19 cellular contexts compared by ENCODE assay signal in genomic region chr2:69950241-69950640, GRCh38. TPM values are rescaled to one million over a fixed set of nuclear protein-coding genes. Genes with fewer than 3 reads are reported as not detected.
DNase-seq lines count a peak whose midpoint lies in the region; ATAC-seq, FAIRE-seq and TF ChIP-seq lines count a peak whose summit lies in the region.
"Had no signal": no experiment of that assay in that cellular context is flagged by ENCODE, and none has a peak within 500 bp of the region (broad histone marks: within the 10 kb centered on the region; RNA-seq: fewer than 3 reads in every experiment).

No MANE protein-coding gene starts in this region.

- H3K4me2 ChIP-seq in astrocyte (ENCODE audit: low read length) (no peak overlapping the region), MM.1S (ENCODE audit: low read depth, low read length) (no peak overlapping the region)
- H3K4me2 ChIP-seq: BLaER1 treated with 17β-estradiol and CSF1 and Interleukin-3, amounts not matched to agents 10 nM and 100 nM had no signal

- BruUV-seq in Panc1 (replicated peaks; lab: Mats Ljungman, UMichigan), result no TSS peak

- H3K36me3 Mint-ChIP-seq in astrocyte (ENCODE audit: low read depth, unreplicated experiment), result no peaks in the 10 kb centered on the region
- H3K36me3 Mint-ChIP-seq: CD4-positive, CD25-positive, alpha-beta regulatory T cell had no signal

- CTCF ChIA-PET in Panc1 (lab: Charles Lee), result no interaction called here

- POLR2A ChIA-PET in Panc1 (lab: Charles Lee), result no interaction called here

- H4K20me1 ChIP-seq in astrocyte (ENCODE audit: insufficient read depth, low read length) (no peaks in the 10 kb centered on the region), MM.1S (ENCODE audit: insufficient read depth, low read length) (no peaks in the 10 kb centered on the region)
- H4K20me1 ChIP-seq: BLaER1 treated with 17β-estradiol and CSF1 and Interleukin-3, amounts not matched to agents 10 nM and 100 nM had no signal

- H3K27me3 ChIP-seq in Panc1 (ENCODE audit: control insufficient read depth, insufficient read depth, low read length), result no peaks in the 10 kb centered on the region
- H3K27me3 ChIP-seq in astrocyte (ENCODE audit: insufficient read depth, low read length), result peaks cover 2% of the 10 kb centered on the region
- no peaks in the 10 kb centered on the region for H3K27me3 ChIP-seq in MM.1S (replicated peaks; ENCODE audit: insufficient read depth, low read length)
- H3K27me3 ChIP-seq: BLaER1 treated with 17β-estradiol and CSF1 and Interleukin-3, amounts not matched to agents 10 nM and 100 nM had no signal

- no peak for FAIRE-seq in astrocyte (lab: Jason Lieb, UNC)
- FAIRE-seq in D721Med (lab: Jason Lieb, UNC), result no peak
- FAIRE-seq: GM12892, GM18507, HepG2 had no signal

- H3K36me3 ChIP-seq in Panc1 (ENCODE audit: control insufficient read depth, insufficient read depth, low read length), result no peaks in the 10 kb centered on the region
- no peaks in the 10 kb centered on the region for H3K36me3 ChIP-seq in astrocyte (ENCODE audit: insufficient read depth, low read length)
- H3K36me3 ChIP-seq in MM.1S (replicated peaks; ENCODE audit: insufficient read depth, low read length), result no peaks in the 10 kb centered on the region
- H3K36me3 ChIP-seq: BLaER1 treated with 17β-estradiol and CSF1 and Interleukin-3, amounts not matched to agents 10 nM and 100 nM; HAP-1 had no signal

- H3K4me3 ChIP-seq in Panc1 (ENCODE audit: low read depth in 2 of 2, low read length in 2 of 2), result no peak overlapping the region
- H3K4me3 ChIP-seq in astrocyte (ENCODE audit: insufficient read depth, low read depth, low read length), result no peak overlapping the region
- H3K4me3 ChIP-seq in MM.1S (ENCODE audit: low read length), result no peak overlapping the region
- H3K4me3 ChIP-seq: BLaER1 treated with 17β-estradiol and CSF1 and Interleukin-3, amounts not matched to agents 10 nM and 100 nM; GM23248; HAP-1 had no signal

- TF ChIP-seq CTCF in Panc1 (IDR thresholded peaks at IDR 0.05), result no peak
- TF ChIP-seq CTCF in astrocyte (IDR thresholded peaks at IDR 0.05; ENCODE audit: insufficient read depth, low read depth, low read length), result no peak
- no peak for TF ChIP-seq CTCF in MM.1S (IDR thresholded peaks at IDR 0.05; ENCODE audit: low read length)
- TF ChIP-seq CTCF in D721Med (IDR thresholded peaks at IDR 0.05; ENCODE audit: insufficient read depth, missing control alignments), result no peak

- H3K79me2 ChIP-seq in astrocyte (ENCODE audit: insufficient read depth, low read length), result no peaks in the 10 kb centered on the region
- H3K79me2 ChIP-seq in MM.1S (ENCODE audit: low read length), result no peaks in the 10 kb centered on the region

- H2AFZ ChIP-seq in astrocyte (ENCODE audit: low read depth, low read length), result peak overlapping the region; percentile 42
- H2AFZ ChIP-seq in MM.1S (ENCODE audit: low read length), result no peak overlapping the region
- H2AFZ ChIP-seq: GM23248 had no signal

- H3K27ac Mint-ChIP-seq in astrocyte (ENCODE audit: unreplicated experiment), result no peak overlapping the region
- H3K27ac Mint-ChIP-seq: B cell; CD4-positive, CD25-positive, alpha-beta regulatory T cell had no signal

- peaks cover 17% of the 10 kb centered on the region for H3K4me1 Mint-ChIP-seq in astrocyte (ENCODE audit: low read depth, unreplicated experiment)

- peaks cover 7% of the 10 kb centered on the region for H3K27me3 Mint-ChIP-seq in astrocyte (ENCODE audit: low read depth, unreplicated experiment)
- H3K27me3 Mint-ChIP-seq: CD8-positive, alpha-beta memory T cell had no signal

- ATAC-seq in Panc1, result no peak
- ATAC-seq: HepG2 had no signal

- no peaks in the 10 kb centered on the region for H3K9me2 ChIP-seq in MM.1S (replicated peaks; ENCODE audit: insufficient read depth, low read length)

- H3F3A ChIP-seq in MM.1S (ENCODE audit: insufficient read depth, low read length), result no peaks in the 10 kb centered on the region

- peak; percentile 11 for DNase-seq in EH (ENCODE audit: low read depth)
- DNase-seq in Panc1 (ENCODE audit: low read depth, low spot score), result no peak
- DNase-seq in astrocyte (ENCODE audit: low read depth), result peak; percentile 25
- peak; percentile 61 for DNase-seq in iris pigment epithelial cell (ENCODE audit: low read depth)
- no peak for DNase-seq in MM.1S
- DNase-seq in D721Med (ENCODE audit: insufficient read length, low spot score), result no peak
- DNase-seq in epidermal melanocyte (ENCODE audit: insufficient read length, low spot score), result no peak
- no peak for DNase-seq in NCI-H146 treated with DMSO at 0.1 percent for 48 hours (lab: John Stamatoyannopoulos, UW; ENCODE audit: unreplicated experiment)
- DNase-seq: CD4-positive, CD25-positive, alpha-beta regulatory T cell; COR-L47; GDM1; GM23248 had no signal

- H3K9me3 Mint-ChIP-seq in astrocyte (ENCODE audit: unreplicated experiment), result no peaks in the 10 kb centered on the region
- H3K9me3 Mint-ChIP-seq: CD8-positive, alpha-beta memory T cell had no signal

- peak overlapping the region; percentile 34; the same call in 1 of the 2 replicates for H3K27ac ChIP-seq in Panc1 (ENCODE audit: low read length)
- H3K27ac ChIP-seq in astrocyte (ENCODE audit: low read depth, low read length), result no peak overlapping the region
- no peak overlapping the region for H3K27ac ChIP-seq in MM.1S (ENCODE audit: low read length)
- H3K27ac ChIP-seq: BLaER1 treated with 17β-estradiol and CSF1 and Interleukin-3, amounts not matched to agents 10 nM and 100 nM; GM23248 had no signal

- H3K4me1 ChIP-seq in Panc1 (ENCODE audit: control insufficient read depth, insufficient read depth, low read length) (peaks cover 23% of the 10 kb centered on the region), astrocyte (ENCODE audit: insufficient read depth, low read length) (peaks cover 20% of the 10 kb centered on the region), MM.1S (ENCODE audit: low read length) (peaks cover 17% of the 10 kb centered on the region)
- H3K4me1 ChIP-seq: HAP-1 had no signal

- intact Hi-C loops in Panc1 (cut with micrococcal nuclease; ENCODE audit: unreplicated experiment), result no loop called here

- no peak overlapping the region for H3K9ac ChIP-seq in astrocyte (ENCODE audit: low read length)
- no peak overlapping the region for H3K9ac ChIP-seq in MM.1S (ENCODE audit: low read length)
- H3K9ac ChIP-seq: BLaER1 treated with 17β-estradiol and CSF1 and Interleukin-3, amounts not matched to agents 10 nM and 100 nM; GM23248 had no signal

- H3K4me3 Mint-ChIP-seq in astrocyte (ENCODE audit: unreplicated experiment), result no peak overlapping the region
- H3K4me3 Mint-ChIP-seq: B cell; CD4-positive, CD25-positive, alpha-beta regulatory T cell; CD8-positive, alpha-beta memory T cell had no signal

- in situ Hi-C loops in Panc1 (cut with HindIII; ENCODE audit: low pct_unique_long_range_greater_than_20kb, low sequenced_read_pairs), result no loop called here

- H3K9me3 ChIP-seq in Panc1 (ENCODE audit: control insufficient read depth, insufficient read depth, low read depth, low read length) (no peaks in the 10 kb centered on the region), astrocyte (ENCODE audit: insufficient read depth, low read depth, low read length) (no peaks in the 10 kb centered on the region), MM.1S (replicated peaks; ENCODE audit: insufficient read depth, low read length) (no peaks in the 10 kb centered on the region)
- H3K9me3 ChIP-seq: BLaER1 treated with 17β-estradiol and CSF1 and Interleukin-3, amounts not matched to agents 10 nM and 100 nM; HAP-1 had no signal

RNA-seq across cellular contexts. Expression of gene ASPRV1, which starts 11.2 kb away (rescaled TPM):
- total RNA-seq in Panc1 (2021; ENCODE audit: unreplicated experiment) (0.21 TPM), astrocyte (0.23 and 0.26 TPM in 2 replicates)
- 0.27 TPM for polyA plus RNA-seq in Panc1 (2012; ENCODE audit: insufficient read length)

RNA-seq across cellular contexts. Expression of gene MXD1, which starts 35.3 kb away (rescaled TPM):
- total RNA-seq in Panc1 (2021; ENCODE audit: unreplicated experiment) (6.5 TPM), astrocyte (26.2 and 29.2 TPM in 2 replicates)
- 3.0 TPM for polyA plus RNA-seq in Panc1 (2012; ENCODE audit: insufficient read length)

RNA-seq across cellular contexts. Expression of gene SNRNP27, which starts 56.5 kb away (rescaled TPM):
- total RNA-seq in Panc1 (2021; ENCODE audit: unreplicated experiment), result 39.7 TPM
- polyA plus RNA-seq in Panc1 (2012; ENCODE audit: insufficient read length), result 26.5 TPM
- 67.7 and 69.3 TPM in 2 replicates for total RNA-seq in astrocyte

Comparison
In these comparisons a context has a peak if more than half of its experiments do, and no peak if none do; other contexts are left out.
1. DNase-seq: peak in EH (single experiment), astrocyte (single experiment) and iris pigment epithelial cell (single experiment); none in Panc1 (single experiment), MM.1S (single experiment), D721Med (single experiment), epidermal melanocyte (single experiment) and NCI-H146 treated with DMSO at 0.1 percent for 48 hours (single experiment).